ENCODE assay signal across 1 cellular context in the genomic region with DNA sequence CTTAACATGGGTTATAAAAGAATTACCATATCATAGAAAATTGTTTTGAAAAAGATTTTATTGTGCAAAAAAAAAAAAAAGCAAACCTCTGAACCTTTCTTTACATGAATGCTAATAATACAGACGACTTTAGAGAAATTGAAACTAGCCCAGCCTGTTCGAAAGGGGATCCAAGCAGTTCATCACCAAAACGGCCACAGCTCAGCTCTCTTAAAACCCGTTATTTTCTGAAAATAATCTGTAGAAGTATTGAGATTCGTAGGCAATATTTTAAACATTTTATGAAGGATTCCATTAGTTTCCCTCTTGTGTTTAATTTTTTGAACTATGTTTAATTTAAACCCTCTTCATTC.
TF ChIP-seq lines count a peak whose summit lies in the region.

No MANE protein-coding gene starts in this region.

TF ChIP-seq in GM12878, 131 proteins besides CTCF, POLR2A, EP300 and RAD21:
- TF ChIP-seq IRF5 (IDR thresholded peaks at IDR 0.05; ENCODE audit: borderline replicate concordance): no peak
- no peak for TF ChIP-seq SREBF1 (IDR thresholded peaks at IDR 0.05; ENCODE audit: low read length)
- TF ChIP-seq CEBPB (IDR thresholded peaks at IDR 0.05; ENCODE audit: borderline replicate concordance in 1 of 2, low read depth in 2 of 2, low read length in 2 of 2): no peak
- TF ChIP-seq ZNF384 (IDR thresholded peaks at IDR 0.05; ENCODE audit: borderline replicate concordance, low read depth, low read length): peak; percentile 41
- no peak for TF ChIP-seq CBX3 (IDR thresholded peaks at IDR 0.05; ENCODE audit: borderline replicate concordance, low read depth)
TF ChIP-seq in GM12878: peak in this region for 1.
